ENCODE assay signal across 11 cellular contexts in genomic region chr13:110645750-110646149, GRCh38.
"Had no signal": no experiment of that assay in that cellular context is flagged by ENCODE, and none has a peak within 500 bp of the region (broad histone marks: within the 10 kb centered on the region; RNA-seq: fewer than 3 reads in every experiment).

No MANE protein-coding gene starts in this region.

- H3K9me3 Mint-ChIP-seq: activated CD4-positive, alpha-beta T cell treated with anti-CD3 and anti-CD28 coated beads, Interleukin-2, amount 10 ng/mL, durations not matched to agents 7 days and 5 days; stimulated activated memory B cell treated with anti-CD40 and anti-IgM and Interleukin-4, amounts not matched to agents 10 μg/mL and 1 μg/mL and 100 μg/mL, for 72 hours had no signal

- H3K27ac ChIP-seq: foreskin keratinocyte, psoas muscle, right lobe of liver had no signal

- H3K27ac Mint-ChIP-seq: activated CD4-positive, alpha-beta T cell treated with anti-CD3 and anti-CD28 coated beads, Interleukin-2, amount 10 ng/mL, durations not matched to agents 7 days and 5 days; activated naive CD8-positive, alpha-beta T cell; stimulated activated memory B cell treated with anti-CD40 and anti-IgM and Interleukin-4, amounts not matched to agents 10 μg/mL and 1 μg/mL and 100 μg/mL, for 72 hours had no signal

- H3K36me3 Mint-ChIP-seq: activated naive CD8-positive, alpha-beta T cell had no signal

- H3K27me3 Mint-ChIP-seq: activated CD4-positive, alpha-beta T cell treated with anti-CD3 and anti-CD28 coated beads, Interleukin-2, amount 10 ng/mL, durations not matched to agents 7 days and 5 days; activated naive CD8-positive, alpha-beta T cell; stimulated activated memory B cell treated with anti-CD40 and anti-IgM and Interleukin-4, amounts not matched to agents 10 μg/mL and 1 μg/mL and 100 μg/mL, for 72 hours had no signal

- H3K4me1 ChIP-seq: foreskin keratinocyte had no signal

- DNase-seq: activated CD4-positive, alpha-beta T cell treated with anti-CD3 and anti-CD28 coated beads, Interleukin-2, amount 10 ng/mL, durations not matched to agents 7 days and 5 days; activated CD8-positive, alpha-beta T cell treated with anti-CD3 and anti-CD28 coated beads, Interleukin-2, amount 10 ng/mL, durations not matched to agents 7 days and 5 days; hippocampal formation; stimulated activated CD4-positive, alpha-beta T cell treated with anti-CD3 and anti-CD28 coated beads, Interleukin-4, amount 100 ng/mL, for 24 hours; T1000 had no signal

- H3K4me3 ChIP-seq: psoas muscle, right lobe of liver, smooth muscle cell had no signal

- H3K4me3 Mint-ChIP-seq: activated CD4-positive, alpha-beta T cell treated with anti-CD3 and anti-CD28 coated beads, Interleukin-2, amount 10 ng/mL, durations not matched to agents 7 days and 5 days; activated CD8-positive, alpha-beta T cell treated with anti-CD3 and anti-CD28 coated beads, Interleukin-2, amount 10 ng/mL, durations not matched to agents 7 days and 5 days; activated naive CD8-positive, alpha-beta T cell; stimulated activated memory B cell treated with anti-CD40 and anti-IgM and Interleukin-4, amounts not matched to agents 10 μg/mL and 1 μg/mL and 100 μg/mL, for 72 hours had no signal

- H3K9me3 ChIP-seq: psoas muscle, right lobe of liver had no signal

- H3K27me3 ChIP-seq: foreskin keratinocyte, right lobe of liver had no signal
